8 cellular contexts compared by ENCODE assay signal in genomic region chr2:8872821-8873432, GRCh38. TPM values are rescaled to one million over a fixed set of nuclear protein-coding genes. Genes with fewer than 3 reads are reported as not detected.
DNase-seq lines count a peak whose midpoint lies in the region; ATAC-seq and FAIRE-seq lines count a peak whose summit lies in the region.

No MANE protein-coding gene starts in this region.

- peak; percentile 44 for ATAC-seq in activated CD4-positive, alpha-beta T cell treated with anti-CD3 and anti-CD28 coated beads for 36 hours
- ATAC-seq in HG02759 (IDR thresholded peaks at IDR 0.05; ENCODE audit: unreplicated experiment) (no peak), HG02852 (IDR thresholded peaks at IDR 0.05; ENCODE audit: unreplicated experiment) (no peak)

- DNase-seq in activated CD4-positive, alpha-beta T cell treated with anti-CD3 and anti-CD28 coated beads for 36 hours = no peak
- DNase-seq in activated CD4-positive, alpha-beta T cell treated with anti-CD3 and anti-CD28 coated beads, Interleukin-2, amount 50 U/mL, for 48 hours = no peak
- peak; percentile 77 for DNase-seq in NAMALWA (ENCODE audit: low spot score)
- peak; percentile 53 for DNase-seq in SK-N-DZ (ENCODE audit: low spot score)
- peak; percentile 28 to 33 for DNase-seq in frontal cortex (ENCODE audit: low spot score in 2 of 2)
- DNase-seq in smooth muscle cell of the brain vasculature (ENCODE audit: low read depth, low spot score) = peak; percentile 44

- no peak overlapping the region for H3K27ac Mint-ChIP-seq in activated CD4-positive, alpha-beta T cell treated with anti-CD3 and anti-CD28 coated beads for 36 hours

- H3K4me1 Mint-ChIP-seq in activated CD4-positive, alpha-beta T cell treated with anti-CD3 and anti-CD28 coated beads for 36 hours = no peaks in the 10 kb centered on the region

- H3K27me3 Mint-ChIP-seq in activated CD4-positive, alpha-beta T cell treated with anti-CD3 and anti-CD28 coated beads for 36 hours = peaks cover 4% of the 10 kb centered on the region

- intact Hi-C loops in activated CD4-positive, alpha-beta T cell treated with anti-CD3 and anti-CD28 coated beads for 36 hours (cut with DNase I, micrococcal nuclease) = loop anchor here (1.0 to 5.0 kb wide), 2 partner anchors 114 to 266 kb away; no protein-coding TSS in a partner anchor

- POLR2A ChIA-PET in activated CD4-positive, alpha-beta T cell treated with anti-CD3 and anti-CD28 coated beads for 36 hours (lab: Charles Lee) = no interaction called here

- no peaks in the 10 kb centered on the region for H3K36me3 Mint-ChIP-seq in activated CD4-positive, alpha-beta T cell treated with anti-CD3 and anti-CD28 coated beads for 36 hours (ENCODE audit: low read depth)

- peak; percentile 93 for FAIRE-seq in frontal cortex (lab: Jason Lieb, UNC)

- no peaks in the 10 kb centered on the region for H3K9me3 Mint-ChIP-seq in activated CD4-positive, alpha-beta T cell treated with anti-CD3 and anti-CD28 coated beads for 36 hours (ENCODE audit: low read depth)

- CTCF ChIA-PET in activated CD4-positive, alpha-beta T cell treated with anti-CD3 and anti-CD28 coated beads for 36 hours (lab: Charles Lee) = interaction anchor here (0.6 to 1.6 kb wide), 6 partner anchors 11 to 317 kb away, joined by 3 to 6 read pairs (median 3); no protein-coding TSS in a partner anchor

- H3K4me3 Mint-ChIP-seq in activated CD4-positive, alpha-beta T cell treated with anti-CD3 and anti-CD28 coated beads for 36 hours = no peak overlapping the region

RNA-seq across cellular contexts. Expression of gene KIDINS220, which starts 35.5 kb away (rescaled TPM):
- total RNA-seq in activated CD4-positive, alpha-beta T cell treated with anti-CD3 and anti-CD28 coated beads for 36 hours = 10 to 100 TPM; 22.7 to 24.4 TPM
- 25.7 and 29.5 TPM in 2 replicates for polyA plus RNA-seq in SK-N-DZ (2014; cell fraction: cytosol; rRNA removed)
- 28.2 and 34.4 TPM in 2 replicates for polyA plus RNA-seq in SK-N-DZ (2014; cell fraction: nucleus; rRNA removed)
- 704 TPM for total RNA-seq in frontal cortex

Comparison
In these comparisons a context has a peak if more than half of its experiments do, and no peak if none do; other contexts are left out.
1. DNase-seq: peak in NAMALWA (single experiment), SK-N-DZ (single experiment), frontal cortex (2 of 2) and smooth muscle cell of the brain vasculature (single experiment); none in activated CD4-positive, alpha-beta T cell treated with anti-CD3 and anti-CD28 coated beads for 36 hours (single experiment) and activated CD4-positive, alpha-beta T cell treated with anti-CD3 and anti-CD28 coated beads, Interleukin-2, amount 50 U/mL, for 48 hours (0 of 2).
2. RNA of gene KIDINS220, which starts 35.5 kb away (total RNA-seq): 704 TPM in frontal cortex (single experiment); 22.7 to 24.4 TPM in activated CD4-positive, alpha-beta T cell treated with anti-CD3 and anti-CD28 coated beads for 36 hours; every median in the first group is over 10 times any median in the second.